Comparison of ENCODE assay signal across 18 cellular contexts in the genomic region with DNA sequence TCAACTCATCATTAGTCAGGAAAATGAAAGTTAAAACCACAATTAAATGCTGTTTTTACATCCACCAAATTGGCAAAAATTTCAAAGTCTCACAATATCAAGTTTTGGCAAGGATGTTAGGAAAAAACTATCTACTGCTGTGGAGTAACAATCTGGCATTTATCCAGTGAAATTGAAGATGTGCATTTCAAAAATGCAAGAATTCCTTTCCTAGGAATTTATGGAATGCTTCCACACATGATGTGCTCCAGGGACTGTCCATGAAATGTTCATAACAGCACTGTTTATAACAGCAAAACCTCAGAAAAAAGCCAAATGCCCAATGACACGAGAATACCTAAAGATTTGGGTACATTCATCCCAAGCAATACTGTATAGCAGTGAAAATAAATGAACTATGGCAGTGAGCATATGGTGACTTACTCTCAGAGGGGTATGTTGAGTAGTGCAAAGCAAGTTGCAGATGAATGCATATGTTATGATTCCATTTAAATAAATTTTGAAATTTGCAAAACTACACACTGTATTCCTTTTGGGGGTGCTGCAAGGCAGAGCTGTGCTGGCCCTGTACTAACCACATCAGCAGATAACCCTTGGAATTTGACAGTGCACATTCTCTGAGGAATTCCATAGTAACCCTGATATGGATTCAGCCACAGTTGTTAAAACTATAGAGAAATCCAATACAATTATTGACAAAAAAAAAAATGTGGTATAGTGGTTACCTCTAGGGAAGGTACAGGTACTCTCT. TPM values are rescaled to one million over a fixed set of nuclear protein-coding genes. Genes with fewer than 3 reads are reported as not detected.
DNase-seq lines count a peak whose midpoint lies in the region; ATAC-seq and TF ChIP-seq lines count a peak whose summit lies in the region.
"Had no signal": no experiment of that assay in that cellular context is flagged by ENCODE, and none has a peak within 500 bp of the region (broad histone marks: within the 10 kb centered on the region; RNA-seq: fewer than 3 reads in every experiment).

No MANE protein-coding gene starts in this region.

- no peaks in the 10 kb centered on the region for H3K36me3 ChIP-seq in left lung
- H3K36me3 ChIP-seq: stomach had no signal

- TF ChIP-seq CTCF in HFFc6 (IDR thresholded peaks at IDR 0.05) (no peak), cardiac fibroblast (IDR thresholded peaks at IDR 0.05; ENCODE audit: low read depth, low read length) (no peak), left lung (IDR thresholded peaks at IDR 0.05) (no peak)

- H3K9me3 Mint-ChIP-seq in HFFc6: no peaks in the 10 kb centered on the region
- H3K9me3 Mint-ChIP-seq: neural crest cell had no signal

- H3K27ac ChIP-seq in left lung (no peak overlapping the region), caudate nucleus (ENCODE audit: low read depth, low read length) (no peak overlapping the region)
- H3K27ac ChIP-seq: stomach had no signal

- H3K4me3 ChIP-seq in cardiac fibroblast (replicated peaks in 1 of 2; ENCODE audit: low read depth in 2 of 2, low read length in 2 of 2): no peak overlapping the region
- H3K4me3 ChIP-seq in left lung: no peak overlapping the region
- H3K4me3 ChIP-seq: stomach had no signal

- H3K4me3 Mint-ChIP-seq in HFFc6: no peak overlapping the region
- H3K4me3 Mint-ChIP-seq: neural crest cell had no signal

- H3K27me3 ChIP-seq in left lung: no peaks in the 10 kb centered on the region
- H3K27me3 ChIP-seq: stomach had no signal

- H3K9me3 ChIP-seq in left lung: no peaks in the 10 kb centered on the region

- no peaks in the 10 kb centered on the region for H3K4me1 ChIP-seq in left lung
- H3K4me1 ChIP-seq: stomach had no signal

- H3K27ac Mint-ChIP-seq in HFFc6: no peak overlapping the region

- H3K36me3 Mint-ChIP-seq in HFFc6 (ENCODE audit: low read depth): no peaks in the 10 kb centered on the region

- DNase-seq in ACHN (peak; percentile 46), HFFc6 (peak; percentile 12), cardiac fibroblast (ENCODE audit: low read depth in 2 of 2) (peak; percentile 47 to 83), left lung (no peak), Ammon's horn (ENCODE audit: low spot score) (no peak), caudate nucleus (lab: John Stamatoyannopoulos, UW) (no peak)
- DNase-seq: amygdala, DND-41, head of caudate nucleus, islet precursor cell, KBM-7, NCI-H2081, NCI-H510A treated with DMSO at 0.1 percent for 48 hours, SIG-M5, stomach had no signal

- peak; percentile 43 for ATAC-seq in left lung
- no peak for ATAC-seq in HG03378 (IDR thresholded peaks at IDR 0.05; ENCODE audit: unreplicated experiment)
- ATAC-seq in HG02763 (IDR thresholded peaks at IDR 0.05; ENCODE audit: unreplicated experiment): no peak

- in situ Hi-C loops in ACHN (cut with HindIII; ENCODE audit: low pct_ligation_motif_present, low pct_unique_long_range_greater_than_20kb, low sequenced_read_pairs): no loop called here

- H3K27me3 Mint-ChIP-seq in HFFc6 (ENCODE audit: insufficient read depth): no peaks in the 10 kb centered on the region; the same call in 1 of the 2 replicates

- H3K4me1 Mint-ChIP-seq in HFFc6 (ENCODE audit: low read depth): no peaks in the 10 kb centered on the region; the same call in 1 of the 2 replicates
- H3K4me1 Mint-ChIP-seq: neural crest cell had no signal

- intact Hi-C loops in left lung (cut with DNase I): no loop called here

RNA-seq across cellular contexts. Expression of a gene that starts 41.3 kb away (rescaled TPM):
- 10 to 100 TPM; 19.4 to 29.6 (median 21.3) TPM for total RNA-seq in HFFc6 (2021; fragmentation: NEBNext Ultra II Directional; extraction: Animal tissue kit (Norgen Biotek cat#: 25700))
- 10 to 100 TPM; 44.0 to 74.0 TPM for total RNA-seq in left lung

Comparison
In these comparisons a context has a peak if more than half of its experiments do, and no peak if none do; other contexts are left out.
1. DNase-seq: peak in ACHN (single experiment), HFFc6 (single experiment) and cardiac fibroblast (2 of 2); none in left lung (0 of 2), Ammon's horn (single experiment) and caudate nucleus (0 of 61).